In the genomic region with DNA sequence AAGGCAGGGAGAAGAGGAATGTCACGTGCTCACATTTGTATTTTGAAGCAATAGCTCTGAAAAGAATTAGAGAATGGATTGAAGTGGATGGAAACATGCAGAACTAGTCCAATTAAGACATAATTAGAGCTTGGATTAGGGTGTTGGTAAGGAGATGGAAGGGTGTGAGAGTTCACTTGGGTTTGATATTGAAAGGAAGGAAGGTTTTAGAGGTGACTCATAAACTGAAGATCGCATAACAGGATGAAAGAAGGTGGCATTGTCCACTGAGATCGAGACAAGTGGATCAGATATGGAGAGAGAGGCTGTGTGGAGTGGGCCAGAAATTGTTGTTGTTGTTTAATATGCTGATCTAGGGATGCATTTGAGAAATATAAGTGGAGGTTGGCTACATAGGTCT, we compare ENCODE assay signal across 21 cellular contexts.
A peak's percentile ranks its signal among the peaks of the same experiment; 100 is the strongest.
DNase-seq lines count a peak whose midpoint lies in the region; ATAC-seq, FAIRE-seq and TF ChIP-seq lines count a peak whose summit lies in the region.
"Had no signal": no experiment of that assay in that cellular context is flagged by ENCODE, and none has a peak within 500 bp of the region (broad histone marks: within the 10 kb centered on the region; RNA-seq: fewer than 3 reads in every experiment).

No MANE protein-coding gene starts in this region.

- CTCF ChIA-PET in HCT116 (lab: Charles Lee) = no interaction called here

- no peaks in the 10 kb centered on the region for H3K9me2 ChIP-seq in HCT116 (ENCODE audit: insufficient read depth)

- FAIRE-seq in keratinocyte (lab: Jason Lieb, UNC) = peak; percentile 83
- FAIRE-seq: endothelial cell of umbilical vein had no signal

- H3K4me3 ChIP-seq in HCT116 (replicated peaks in 1 of 2; ENCODE audit: low read depth in 1 of 2, low read length in 2 of 2) (no peak overlapping the region), NB4 (ENCODE audit: low read depth, low read length) (no peak overlapping the region), keratinocyte (ENCODE audit: control insufficient read depth in 2 of 3, extremely low read depth in 1 of 3, insufficient read depth in 2 of 3, low read depth in 1 of 3, low read length in 3 of 3) (no peak overlapping the region)
- H3K4me3 ChIP-seq: uterus had no signal

- H4K20me1 ChIP-seq in HCT116 (ENCODE audit: insufficient read depth) (no peaks in the 10 kb centered on the region), keratinocyte (ENCODE audit: control insufficient read depth, extremely low read depth, insufficient read depth, low read length) (no peaks in the 10 kb centered on the region)

- H2AFZ ChIP-seq in HCT116 (ENCODE audit: low read depth, low read length, poor library complexity, severe bottlenecking) (no peak overlapping the region), keratinocyte (ENCODE audit: control insufficient read depth, low read length) (peak overlapping the region; percentile 39)

- DNase-seq in HCT116 (ENCODE audit: low read depth, low spot score) (no peak), NB4 (ENCODE audit: low read depth) (peak; percentile 61), amniotic epithelial cell (ENCODE audit: low read depth) (peak; percentile 32), keratinocyte (ENCODE audit: low read depth, low spot score) (no peak), left colon (no peak), pons (ENCODE audit: low spot score) (no peak)
- DNase-seq: activated naive CD4-positive, alpha-beta T cell treated with anti-CD3 and anti-CD28 coated beads, Interleukin-2, amount 10 ng/mL, durations not matched to agents 7 days and 5 days; activated T-cell treated with anti-CD3 and anti-CD28 coated beads, Interleukin-2, amount 50 U/mL, for 48 hours; CD8-positive, alpha-beta T cell; foreskin fibroblast; GDM1; HCEC 1CT; KBM-7; left ventricle myocardium superior; NCI-H1105; NCI-H2029 treated with DMSO at 0.1 percent for 48 hours; NCI-H446 treated with DMSO at 0.1 percent for 48 hours; SHP77; uterus had no signal

- dilution Hi-C loops in keratinocyte (cut with MboI; ENCODE audit: extremely low pct_ligation_motif_present, low sequenced_read_pairs) = no loop called here

- TF ChIP-seq CTCF in HCT116 (IDR thresholded peaks at IDR 0.05 in 2 of 3, conservative IDR thresholded peaks at IDR 0.05 in 1 of 3; ENCODE audit: borderline replicate concordance in 1 of 3, insufficient read depth in 1 of 3, low read depth in 2 of 3, low read length in 2 of 3) (no peak), NB4 (IDR thresholded peaks at IDR 0.05; ENCODE audit: low read depth, low read length) (no peak), keratinocyte (optimal IDR thresholded peaks at IDR 0.05 in 1 of 3, IDR thresholded peaks at IDR 0.05 in 1 of 3, conservative IDR thresholded peaks at IDR 0.05 in 1 of 3; ENCODE audit: extremely low read depth in 1 of 3, insufficient read depth in 2 of 3, low read length in 3 of 3) (no peak)

- no peaks in the 10 kb centered on the region for H3K9me1 ChIP-seq in keratinocyte (ENCODE audit: control insufficient read depth, extremely low read depth, insufficient read depth, low read length)

- H3K4me2 ChIP-seq in HCT116 (ENCODE audit: low read length) (peak overlapping the region; percentile 7; the same call in 1 of the 2 replicates), keratinocyte (ENCODE audit: control insufficient read depth, extremely low read depth, insufficient read depth, low read depth, low read length) (peak overlapping the region; percentile 39)

- TF ChIP-seq POLR2A in HCT116 (IDR thresholded peaks at IDR 0.05; ENCODE audit: borderline replicate concordance, extremely low read depth, insufficient read depth, insufficient read length) (no peak), NB4 (IDR thresholded peaks at IDR 0.05; ENCODE audit: extremely low read depth, insufficient read length) (no peak)

- H3K27me3 ChIP-seq in HCT116 (ENCODE audit: insufficient read depth, low read length) (no peaks in the 10 kb centered on the region), keratinocyte (ENCODE audit: control insufficient read depth, extremely low read depth, insufficient read depth, low read length) (no peaks in the 10 kb centered on the region)
- H3K27me3 ChIP-seq: uterus had no signal

- peaks cover 0 to 6% of the 10 kb centered on the region in 2 experiments; a peak in 2 of 4 replicates for H3K4me1 ChIP-seq in HCT116 (ENCODE audit: control insufficient read depth in 1 of 2, insufficient read depth in 2 of 2, low read length in 2 of 2)
- H3K4me1 ChIP-seq in keratinocyte (ENCODE audit: control insufficient read depth, extremely low read depth, insufficient read depth, low read length) = peaks cover 11% of the 10 kb centered on the region
- H3K4me1 ChIP-seq: uterus had no signal

- no peaks in the 10 kb centered on the region for H3K79me2 ChIP-seq in HCT116 (ENCODE audit: insufficient read depth, low read length)
- no peaks in the 10 kb centered on the region for H3K79me2 ChIP-seq in keratinocyte (ENCODE audit: control insufficient read depth, insufficient read depth, low read length)

- H3K9ac ChIP-seq in HCT116 (ENCODE audit: low read length) (no peak overlapping the region), keratinocyte (ENCODE audit: control insufficient read depth, extremely low read depth, insufficient read depth, low read length) (no peak overlapping the region)

- H3K36me3 ChIP-seq in HCT116 (ENCODE audit: control insufficient read depth in 1 of 2, insufficient read depth in 2 of 2, low read length in 2 of 2) (no peaks in the 10 kb centered on the region), keratinocyte (ENCODE audit: control insufficient read depth in 2 of 2, extremely low read depth in 1 of 2, insufficient read depth in 2 of 2, low read length in 2 of 2) (no peaks in the 10 kb centered on the region)
- H3K36me3 ChIP-seq: uterus had no signal

- no peak overlapping the region for H3K27ac ChIP-seq in HCT116 (ENCODE audit: low read depth, low read length)
- H3K27ac ChIP-seq in keratinocyte (ENCODE audit: control insufficient read depth, insufficient read depth, low read length) = peak overlapping the region; percentile 42
- H3K27ac ChIP-seq: uterus had no signal

- no peaks in the 10 kb centered on the region for H3K9me3 ChIP-seq in HCT116 (ENCODE audit: control insufficient read depth in 1 of 2, insufficient read depth in 1 of 2, low read depth in 1 of 2, low read length in 2 of 2)
- no peaks in the 10 kb centered on the region for H3K9me3 ChIP-seq in keratinocyte (ENCODE audit: control insufficient read depth, low read depth, low read length)
- H3K9me3 ChIP-seq: uterus had no signal

- ATAC-seq in HCT116 (no peak), left colon (no peak), HG02678 (IDR thresholded peaks at IDR 0.05; ENCODE audit: unreplicated experiment) (no peak)
- ATAC-seq: CD8-positive, alpha-beta T cell; left ventricle myocardium superior had no signal

- BruUV-seq in HCT116 (replicated peaks; lab: Mats Ljungman, UMichigan) = no TSS peak

- TF ChIP-seq RAD21 in HCT116 (IDR thresholded peaks at IDR 0.05; ENCODE audit: low read depth) = no peak

- RAD21 ChIA-PET in HCT116 (lab: Charles Lee; ENCODE audit: low non-redundant PET in 1 of 2, low total read pairs in 2 of 2, uncharacterized antibody in 2 of 2, unreplicated experiment in 2 of 2) = no interaction called here

- intact Hi-C loops in HCT116 (cut with micrococcal nuclease) = no loop called here
- intact Hi-C loops in left colon (cut with DNase I, micrococcal nuclease) = no loop called here

- POLR2A ChIA-PET in HCT116 (lab: Charles Lee) = no interaction called here

TF ChIP-seq in HCT116, 20 proteins besides CTCF, POLR2A, EP300 and RAD21 (continues in another document):
- TF ChIP-seq ZFX (IDR thresholded peaks at IDR 0.05) (no peak), TCF7L2 (IDR thresholded peaks at IDR 0.05; ENCODE audit: borderline replicate concordance, extremely low read depth, insufficient read depth, insufficient read length) (peak; percentile 32), ZBTB33 (IDR thresholded peaks at IDR 0.05; ENCODE audit: extremely low read depth, insufficient replicate concordance, low read length) (no peak), MAX (IDR thresholded peaks at IDR 0.05) (no peak), POLR2AphosphoS5 (IDR thresholded peaks at IDR 0.05; ENCODE audit: low read depth, low read length) (no peak), EZH2phosphoT487 (IDR thresholded peaks at IDR 0.05; ENCODE audit: borderline replicate concordance) (no peak), EZH2 (IDR thresholded peaks at IDR 0.05) (no peak), SIN3A (IDR thresholded peaks at IDR 0.05; ENCODE audit: low read depth) (no peak), SP1 (IDR thresholded peaks at IDR 0.05; ENCODE audit: low read depth) (no peak), ELF1 (IDR thresholded peaks at IDR 0.05; ENCODE audit: borderline replicate concordance, low read depth) (no peak), FOSL1 (IDR thresholded peaks at IDR 0.05; ENCODE audit: low read depth) (peak; percentile 45; the same call in 1 of the 2 replicates), EGR1 (IDR thresholded peaks at IDR 0.05; ENCODE audit: low read depth) (no peak)

Comparison
In these comparisons a context has a peak if more than half of its experiments do, and no peak if none do; other contexts are left out.
1. DNase-seq: peak in NB4 (single experiment) and amniotic epithelial cell (single experiment); none in HCT116 (single experiment), keratinocyte (single experiment), left colon (0 of 2) and pons (single experiment).